Comparison of ENCODE assay signal across 9 cellular contexts in the genomic region with DNA sequence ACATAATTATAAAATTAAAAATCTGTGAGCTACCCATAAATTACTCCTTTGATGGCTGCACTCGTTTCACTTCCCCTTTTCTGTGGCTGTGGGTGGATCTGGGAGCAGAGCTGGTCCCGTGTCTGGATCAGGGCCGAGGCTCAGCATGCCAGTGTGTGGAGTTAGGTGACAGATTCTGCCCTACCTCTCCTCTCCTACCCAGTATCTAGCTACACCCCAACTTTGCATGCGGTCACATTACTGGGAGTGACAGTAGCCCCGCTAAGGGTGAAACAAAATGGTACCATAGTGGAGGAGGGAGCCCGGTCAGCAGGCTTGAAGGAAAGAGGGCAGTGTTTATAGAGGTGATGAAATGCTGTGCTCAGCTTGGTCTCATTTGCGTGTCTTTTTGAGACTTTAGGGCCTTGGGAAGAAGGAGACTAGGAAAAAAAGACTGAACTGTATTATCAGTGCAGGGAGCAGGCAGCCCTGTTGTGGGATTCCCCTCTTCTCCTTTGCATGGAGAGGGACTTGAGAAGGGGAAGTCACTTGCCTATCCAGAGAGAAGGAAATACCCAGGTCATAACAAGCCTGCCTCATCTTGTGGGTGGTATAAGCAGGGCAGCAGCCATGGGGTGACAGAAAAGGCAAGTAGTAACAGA. TPM values are rescaled to one million over a fixed set of nuclear protein-coding genes. Genes with fewer than 3 reads are reported as not detected.
DNase-seq lines count a peak whose midpoint lies in the region; ATAC-seq and TF ChIP-seq lines count a peak whose summit lies in the region.
"Had no signal": no experiment of that assay in that cellular context is flagged by ENCODE, and none has a peak within 500 bp of the region (broad histone marks: within the 10 kb centered on the region; RNA-seq: fewer than 3 reads in every experiment).

No MANE protein-coding gene starts in this region.

- H3K27me3 ChIP-seq in heart right ventricle, result no peaks in the 10 kb centered on the region

- no peaks in the 10 kb centered on the region for H3K36me3 ChIP-seq in heart right ventricle

- in situ Hi-C loops in G401 (cut with HindIII; ENCODE audit: low sequenced_read_pairs), result no loop called here

- DNase-seq in GDM1 (lab: John Stamatoyannopoulos, UW), result peak; percentile 47
- DNase-seq in heart right ventricle, result no peak
- DNase-seq in pons (ENCODE audit: low spot score), result no peak
- DNase-seq in NCI-H345 (lab: John Stamatoyannopoulos, UW), result no peak
- DNase-seq in NCI-H1048 (lab: John Stamatoyannopoulos, UW), result no peak
- no peak for DNase-seq in G401 (ENCODE audit: low spot score)
- DNase-seq: glutamatergic neuron had no signal

- peak overlapping the region in 3 of 10 donors; percentile 43 to 85 (median 58) for H3K27ac ChIP-seq in heart right ventricle

- ATAC-seq in GM19452 (IDR thresholded peaks at IDR 0.05; ENCODE audit: unreplicated experiment), result peak; percentile 60
- peak; percentile 80 for ATAC-seq in HG03378 (IDR thresholded peaks at IDR 0.05; ENCODE audit: unreplicated experiment)
- ATAC-seq in heart right ventricle, result peak; percentile 13 to 59 (median 50)

- intact Hi-C loops in heart right ventricle (cut with DNase I), result loop anchor here in 2 of 10 donors (2.0 to 10.0 kb wide), 2 partner anchors 39 to 45 kb away; a partner anchor contains a TSS

- 74 to 80% methylated on average over 7 of the region's 7 CpGs for WGBS in heart right ventricle, 2 donors

- TF ChIP-seq CTCF in heart right ventricle (IDR thresholded peaks at IDR 0.05), result no peak

- peaks cover 6 to 71% (median 51%) of the 10 kb centered on the region in 9 donors for H3K4me1 ChIP-seq in heart right ventricle

- peak overlapping the region in 1 of 10 donors; percentile 27 for H3K4me3 ChIP-seq in heart right ventricle

- no peaks in the 10 kb centered on the region for H3K9me3 ChIP-seq in heart right ventricle

RNA-seq across cellular contexts. Expression of a gene that starts 48.4 kb away (rescaled TPM):
- 10 to 100 TPM; 33.9 to 71.1 (median 60.7) TPM for total RNA-seq in heart right ventricle
- 10 to 100 TPM; 39.0 to 63.0 TPM for polyA plus RNA-seq in heart right ventricle
- total RNA-seq in G401 (2014; rRNA removed; shearing (Covaris generic)), result 3.7 and 7.6 TPM in 2 replicates
